In genomic region chr18:45957100-45957499, GRCh38 we compare ENCODE assay signal across 21 cellular contexts. TPM values are rescaled to one million over a fixed set of nuclear protein-coding genes. Genes with fewer than 3 reads are reported as not detected.
DNase-seq lines count a peak whose midpoint lies in the region; ATAC-seq, FAIRE-seq and TF ChIP-seq lines count a peak whose summit lies in the region.
"Had no signal": no experiment of that assay in that cellular context is flagged by ENCODE, and none has a peak within 500 bp of the region (broad histone marks: within the 10 kb centered on the region; RNA-seq: fewer than 3 reads in every experiment).

No MANE protein-coding gene starts in this region.

- FAIRE-seq in RCC 7860 (lab: Jason Lieb, UNC), result peak; percentile 76
- FAIRE-seq: keratinocyte had no signal

- no peak overlapping the region for H3K9ac ChIP-seq in fibroblast of lung (ENCODE audit: insufficient read depth, low read length)
- H3K9ac ChIP-seq: BLaER1, KMS-11 had no signal

- ATAC-seq in HG03045 (IDR thresholded peaks at IDR 0.05; ENCODE audit: unreplicated experiment), result no peak
- ATAC-seq: heart right ventricle, sciatic nerve had no signal

- H3K27ac ChIP-seq in fibroblast of lung (ENCODE audit: insufficient read depth, low read length), result peak overlapping the region; percentile 55
- H3K27ac ChIP-seq: BLaER1, heart right ventricle, HL-60, KMS-11, testis had no signal

- H3K27me3 ChIP-seq in fibroblast of lung (ENCODE audit: control insufficient read depth, insufficient read depth, low read length), result no peaks in the 10 kb centered on the region
- H3K27me3 ChIP-seq: BLaER1, heart right ventricle, testis had no signal

- no peaks in the 10 kb centered on the region for H4K20me1 ChIP-seq in fibroblast of lung (ENCODE audit: control insufficient read depth, extremely low read depth, insufficient read depth, low read length)

- peak; percentile 72 for DNase-seq in GM03348 (ENCODE audit: low spot score)
- DNase-seq in RCC 7860 (ENCODE audit: low spot score), result peak; percentile 12
- peak; percentile 82 to 83 for DNase-seq in fibroblast of lung (ENCODE audit: low read depth in 2 of 2)
- peak; percentile 42 for DNase-seq in renal cortical epithelial cell (ENCODE audit: low read depth)
- DNase-seq in OCI-M1 (lab: John Stamatoyannopoulos, UW), result no peak
- no peak for DNase-seq in NCI-H82 treated with DMSO at 0.1 percent for 48 hours (lab: John Stamatoyannopoulos, UW; ENCODE audit: unreplicated experiment)
- DNase-seq: activated CD4-positive, CD25-positive, alpha-beta regulatory T cell; activated CD8-positive, alpha-beta memory T cell treated with anti-CD3 and anti-CD28 coated beads for 24 hours; cortex of kidney; heart right ventricle; NCI-H1694; SHP77 treated with DMSO at 0.1 percent for 48 hours; stimulated activated CD4-positive, alpha-beta T cell treated with anti-CD3 and anti-CD28 coated beads, Interleukin-2, amount 100 ng/mL, for 48 hours; T-helper 2 cell; testis had no signal

- H3K9me3 ChIP-seq in fibroblast of lung (ENCODE audit: control insufficient read depth, insufficient read depth, low read depth, low read length), result no peaks in the 10 kb centered on the region
- H3K9me3 ChIP-seq: BLaER1, heart right ventricle, testis had no signal

- no peak for TF ChIP-seq CTCF in fibroblast of lung (conservative IDR thresholded peaks at IDR 0.05 in 1 of 2, IDR thresholded peaks at IDR 0.05 in 1 of 2; ENCODE audit: low read depth in 1 of 2, low read length in 2 of 2)

- H2AFZ ChIP-seq in fibroblast of lung (ENCODE audit: low read length), result no peak overlapping the region

- H3K4me2 ChIP-seq in fibroblast of lung (ENCODE audit: extremely low read depth, insufficient read depth, low read length), result peak overlapping the region; percentile 7
- H3K4me2 ChIP-seq: BLaER1, KMS-11 had no signal

- peaks cover 11% of the 10 kb centered on the region for H3K36me3 ChIP-seq in fibroblast of lung (ENCODE audit: control insufficient read depth, insufficient read depth, low read length)

- H3K4me1 ChIP-seq in fibroblast of lung (ENCODE audit: control insufficient read depth, extremely low read depth, insufficient read depth, low read length), result peaks cover 51% of the 10 kb centered on the region
- H3K4me1 ChIP-seq: testis had no signal

- no peak overlapping the region for H3K4me3 ChIP-seq in fibroblast of lung (replicated peaks in 1 of 4; ENCODE audit: control extremely low read depth in 1 of 4, insufficient read depth in 1 of 4, low read depth in 3 of 4, low read length in 4 of 4)
- H3K4me3 ChIP-seq: BLaER1, heart right ventricle, testis had no signal

- peaks cover 71% of the 10 kb centered on the region for H3K79me2 ChIP-seq in fibroblast of lung (ENCODE audit: control insufficient read depth, insufficient read depth, low read length)

RNA-seq across cellular contexts. Expression of gene EPG5, which starts 10.0 kb away (rescaled TPM):
- total RNA-seq in fibroblast of lung (34.2 and 87.4 TPM in 2 replicates), renal cortical epithelial cell (21.9 and 44.0 TPM in 2 replicates)
- 60.0 and 65.0 TPM in 2 replicates for polyA plus RNA-seq in fibroblast of lung
- polyA plus RNA-seq in fibroblast of lung (2012), result 28.2 and 31.3 TPM in 2 replicates
- 77.0 and 138 TPM in 2 replicates for polyA minus RNA-seq in fibroblast of lung (ENCODE audit: low replicate concordance)

Comparison
In these comparisons a context has a peak if more than half of its experiments do, and no peak if none do; other contexts are left out.
1. DNase-seq: peak in GM03348 (single experiment), RCC 7860 (single experiment), fibroblast of lung (2 of 2) and renal cortical epithelial cell (single experiment); none in OCI-M1 (single experiment) and NCI-H82 treated with DMSO at 0.1 percent for 48 hours (single experiment).